In genomic region chr7:332646-333398, GRCh38 we compare ENCODE assay signal across 9 cellular contexts. TPM values are rescaled to one million over a fixed set of nuclear protein-coding genes. Genes with fewer than 3 reads are reported as not detected.
A peak's percentile ranks its signal among the peaks of the same experiment; 100 is the strongest.
DNase-seq lines count a peak whose midpoint lies in the region; ATAC-seq and TF ChIP-seq lines count a peak whose summit lies in the region.
"Had no signal": no experiment of that assay in that cellular context is flagged by ENCODE, and none has a peak within 500 bp of the region (broad histone marks: within the 10 kb centered on the region; RNA-seq: fewer than 3 reads in every experiment).

No MANE protein-coding gene starts in this region.

- ATAC-seq in GM18498 (IDR thresholded peaks at IDR 0.05; ENCODE audit: unreplicated experiment), result no peak

- H3K4me3 ChIP-seq in smooth muscle cell, result peak overlapping the region; percentile 42

- H3K9ac ChIP-seq in smooth muscle cell (ENCODE audit: low read depth), result no peak overlapping the region

- H4K20me1 ChIP-seq in smooth muscle cell (ENCODE audit: low read depth), result no peaks in the 10 kb centered on the region

- H3K27me3 Mint-ChIP-seq in brain, result peaks cover 8% of the 10 kb centered on the region
- H3K27me3 Mint-ChIP-seq: activated naive CD4-positive, alpha-beta T cell treated with anti-CD3 and anti-CD28 coated beads, Interleukin-2, amount 50 U/mL, for 24 hours had no signal

- H3K9me3 Mint-ChIP-seq in brain, result peaks cover 0 to 17% (median 0%) of the 10 kb centered on the region in 5 experiments
- H3K9me3 Mint-ChIP-seq: activated naive CD4-positive, alpha-beta T cell treated with anti-CD3 and anti-CD28 coated beads, Interleukin-2, amount 50 U/mL, for 24 hours had no signal

- H3K4me3 Mint-ChIP-seq in brain, result peak overlapping the region in 4 of 5 experiments; percentile 30 to 78 (median 49)
- H3K4me3 Mint-ChIP-seq: activated naive CD4-positive, alpha-beta T cell treated with anti-CD3 and anti-CD28 coated beads, Interleukin-2, amount 50 U/mL, for 24 hours had no signal

- no peaks in the 10 kb centered on the region for H3K27me3 ChIP-seq in smooth muscle cell (ENCODE audit: low read depth)

- peak overlapping the region; percentile 86 for H3K4me2 ChIP-seq in smooth muscle cell

- H3K4me1 ChIP-seq in smooth muscle cell (ENCODE audit: low read depth), result no peaks in the 10 kb centered on the region

- DNase-seq in D341Med (ENCODE audit: low spot score), result peak; percentile 95
- DNase-seq in UCSD-AML1 (lab: John Stamatoyannopoulos, UW; ENCODE audit: unreplicated experiment), result peak; percentile 56
- DNase-seq in iPS-NIHi11 (ENCODE audit: low spot score), result peak; percentile 96
- DNase-seq in smooth muscle cell (lab: John Stamatoyannopoulos, UW; ENCODE audit: unreplicated experiment), result peak; percentile 41
- no peak for DNase-seq in mesenteric fat pad (ENCODE audit: low spot score)

- no peaks in the 10 kb centered on the region for H3K9me3 ChIP-seq in smooth muscle cell (replicated peaks; ENCODE audit: low read depth)

- H3K79me2 ChIP-seq in smooth muscle cell (ENCODE audit: low read depth), result no peaks in the 10 kb centered on the region

- H3K4me1 Mint-ChIP-seq in brain, result peaks cover 33% of the 10 kb centered on the region

- no peak overlapping the region for H3K27ac ChIP-seq in smooth muscle cell (ENCODE audit: low read depth)

- no peaks in the 10 kb centered on the region for H3F3A ChIP-seq in smooth muscle cell (ENCODE audit: low read depth)

- WGBS in smooth muscle cell (ENCODE audit: low lambda C conversion rate), result 6% methylated on average over 35 of the region's 57 CpGs

- H3K27ac Mint-ChIP-seq in brain, result peak overlapping the region in 2 of 5 experiments; percentile 36 to 93

- no peaks in the 10 kb centered on the region for H3K36me3 ChIP-seq in smooth muscle cell (ENCODE audit: low read depth)

- H2AFZ ChIP-seq in smooth muscle cell (ENCODE audit: low read depth), result no peak overlapping the region

- no peaks in the 10 kb centered on the region for H3K36me3 Mint-ChIP-seq in brain
- H3K36me3 Mint-ChIP-seq: activated naive CD4-positive, alpha-beta T cell treated with anti-CD3 and anti-CD28 coated beads, Interleukin-2, amount 50 U/mL, for 24 hours had no signal

- TF ChIP-seq CTCF in LNCAP (IDR thresholded peaks at IDR 0.05) (peak; percentile 82), brain (conservative IDR thresholded peaks at IDR 0.05) (peak; percentile 86 to 96), smooth muscle cell (IDR thresholded peaks at IDR 0.05; ENCODE audit: borderline replicate concordance, insufficient read depth, poor library complexity, severe bottlenecking) (peak; percentile 92)

RNA-seq across cellular contexts. Expression of gene FOXL3, which starts 42.9 kb away (rescaled TPM):
- not detected for polyA plus RNA-seq in brain (ENCODE audit: insufficient read depth, low read depth, low replicate concordance)
- not detected in 2 replicates for total RNA-seq in smooth muscle cell
- not detected in 2 replicates for polyA plus RNA-seq in smooth muscle cell
- not detected for total RNA-seq in mesenteric fat pad
